Comparison of ENCODE assay signal across 16 cellular contexts in the genomic region with DNA sequence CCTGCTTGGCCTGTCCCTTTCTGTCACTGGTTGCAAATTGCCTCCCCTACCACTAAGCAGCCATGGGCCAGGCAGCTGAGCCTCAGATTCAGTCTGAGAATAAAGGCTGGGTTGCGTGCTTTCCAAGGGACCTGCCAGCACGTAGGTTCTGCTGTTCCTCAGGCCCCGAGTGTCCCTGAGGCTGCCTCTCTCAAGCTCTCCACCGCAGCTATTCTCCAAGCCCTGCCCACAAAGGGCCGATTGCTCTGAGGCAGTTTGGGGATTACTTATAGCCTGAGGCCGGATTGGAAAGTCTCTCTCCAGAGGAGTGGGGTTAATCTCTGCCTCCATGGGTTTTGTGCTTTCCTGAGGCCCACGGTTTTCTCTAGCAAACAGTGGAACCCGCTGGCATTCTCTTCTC.
A peak's percentile ranks its signal among the peaks of the same experiment; 100 is the strongest.
DNase-seq lines count a peak whose midpoint lies in the region; ATAC-seq and TF ChIP-seq lines count a peak whose summit lies in the region.
"Had no signal": no experiment of that assay in that cellular context is flagged by ENCODE, and none has a peak within 500 bp of the region (broad histone marks: within the 10 kb centered on the region; RNA-seq: fewer than 3 reads in every experiment).

No MANE protein-coding gene starts in this region.

- no peaks in the 10 kb centered on the region for H3K4me1 ChIP-seq in left ventricle myocardium inferior

- intact Hi-C loops in left ventricle myocardium inferior (cut with micrococcal nuclease) = no loop called here
- intact Hi-C loops in Right ventricle myocardium inferior (cut with DNase I) = no loop called here

- no peak overlapping the region for H3K4me3 ChIP-seq in left ventricle myocardium inferior
- H3K4me3 ChIP-seq: GM12878 had no signal

- H3K27me3 ChIP-seq in left ventricle myocardium inferior (ENCODE audit: low read depth) = no peaks in the 10 kb centered on the region

- no peaks in the 10 kb centered on the region for H3K36me3 Mint-ChIP-seq in glutamatergic neuron (ENCODE audit: unreplicated experiment)
- H3K36me3 Mint-ChIP-seq: CD14-positive monocyte; CD8-positive, alpha-beta T cell had no signal

- H3K27me3 Mint-ChIP-seq in glutamatergic neuron (ENCODE audit: unreplicated experiment) = no peaks in the 10 kb centered on the region

- DNase-seq in left ventricle myocardium inferior (no peak), Right ventricle myocardium inferior (ENCODE audit: missing footprints) (no peak), SK-N-DZ (ENCODE audit: low spot score) (peak; percentile 15), glutamatergic neuron (peak; percentile 17), H4 (ENCODE audit: low spot score) (no peak), NCI-H446 (lab: John Stamatoyannopoulos, UW) (no peak), DMS79 (lab: John Stamatoyannopoulos, UW) (no peak)
- DNase-seq: CD8-positive, alpha-beta T cell; COR-L47; GOT3; HCEC 1CT; HFFc6 had no signal

- peaks cover 4% of the 10 kb centered on the region for H3K4me1 Mint-ChIP-seq in glutamatergic neuron (ENCODE audit: low read depth, unreplicated experiment)

- H3K27ac Mint-ChIP-seq in glutamatergic neuron (ENCODE audit: unreplicated experiment) = no peak overlapping the region
- H3K27ac Mint-ChIP-seq: CD14-positive monocyte; CD8-positive, alpha-beta T cell; HFFc6 had no signal

- no peak overlapping the region for H3K4me3 Mint-ChIP-seq in glutamatergic neuron (ENCODE audit: unreplicated experiment)
- H3K4me3 Mint-ChIP-seq: CD14-positive monocyte; CD8-positive, alpha-beta T cell; HFFc6 had no signal

- no peak for ATAC-seq in Right ventricle myocardium inferior
- ATAC-seq in GM21786 (IDR thresholded peaks at IDR 0.05; ENCODE audit: unreplicated experiment) = no peak
- ATAC-seq: CD8-positive, alpha-beta T cell; GM12878 had no signal

- peak overlapping the region; percentile 61 for H3K27ac ChIP-seq in left ventricle myocardium inferior (replicated peaks)
- H3K27ac ChIP-seq: 22Rv1 had no signal

- no peaks in the 10 kb centered on the region for H3K36me3 ChIP-seq in left ventricle myocardium inferior

- TF ChIP-seq CTCF in left ventricle myocardium inferior (IDR thresholded peaks at IDR 0.05; ENCODE audit: borderline replicate concordance) = no peak
- no peak for TF ChIP-seq CTCF in glutamatergic neuron (IDR thresholded peaks at IDR 0.05; ENCODE audit: partially characterized antibody, unreplicated experiment)

- H3K9me3 ChIP-seq in left ventricle myocardium inferior (replicated peaks) = peaks cover 16% of the 10 kb centered on the region

- H3K9me3 Mint-ChIP-seq in glutamatergic neuron (ENCODE audit: unreplicated experiment) = no peaks in the 10 kb centered on the region
- H3K9me3 Mint-ChIP-seq: CD8-positive, alpha-beta T cell had no signal

Comparison
In these comparisons a context has a peak if more than half of its experiments do, and no peak if none do; other contexts are left out.
1. DNase-seq: peak in SK-N-DZ (single experiment) and glutamatergic neuron (single experiment); none in left ventricle myocardium inferior (single experiment), Right ventricle myocardium inferior (single experiment), H4 (single experiment), NCI-H446 (0 of 2) and DMS79 (single experiment).